In the genomic region with DNA sequence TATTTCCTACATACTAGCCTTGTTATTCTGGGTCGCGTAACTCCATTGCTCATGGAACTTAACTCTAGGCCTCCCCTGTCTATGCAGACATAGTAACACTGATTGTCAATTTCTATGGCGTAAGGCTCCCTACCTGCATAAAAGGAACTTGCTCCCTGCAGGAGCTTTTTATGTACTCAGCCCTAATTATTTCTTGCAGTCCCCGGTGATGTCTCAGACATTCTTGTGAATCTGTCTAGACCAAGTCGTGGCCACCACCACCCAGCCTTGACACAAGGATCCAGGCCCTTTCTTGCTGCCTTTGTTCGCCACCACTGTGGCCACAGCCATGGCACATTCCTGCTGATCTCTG, we compare ENCODE assay signal across 23 cellular contexts.
A peak's percentile ranks its signal among the peaks of the same experiment; 100 is the strongest.
DNase-seq lines count a peak whose midpoint lies in the region; ATAC-seq and TF ChIP-seq lines count a peak whose summit lies in the region.
"Had no signal": no experiment of that assay in that cellular context is flagged by ENCODE, and none has a peak within 500 bp of the region (broad histone marks: within the 10 kb centered on the region; RNA-seq: fewer than 3 reads in every experiment).

No MANE protein-coding gene starts in this region.

- peak overlapping the region; percentile 24 for H2BK5ac ChIP-seq in IMR-90 (ENCODE audit: low read depth, low read length, poor library complexity, severe bottlenecking)

- H2BK120ac ChIP-seq in IMR-90 (ENCODE audit: low read depth, low read length): no peak overlapping the region

- H3K4ac ChIP-seq in IMR-90 (ENCODE audit: low read depth, low read length): 0 out of 2 replicates have a peak overlapping the region, but pooled peaks have one; percentile 8

- ATAC-seq in IMR-90 (ENCODE audit: low read depth): no peak
- no peak for ATAC-seq in GM21526 (IDR thresholded peaks at IDR 0.05; ENCODE audit: low FRiP score, unreplicated experiment)
- ATAC-seq in GM18498 (IDR thresholded peaks at IDR 0.05; ENCODE audit: unreplicated experiment): no peak
- ATAC-seq: A549, HepG2 had no signal

- intact Hi-C loops in IMR-90 (cut with micrococcal nuclease): no loop called here
- intact Hi-C loops in tibial artery (cut with DNase I; ENCODE audit: low total_unique reads): no loop called here

- H3K9me3 Mint-ChIP-seq in chondrocyte (ENCODE audit: low read depth): no peaks in the 10 kb centered on the region
- H3K9me3 Mint-ChIP-seq in mesothelial cell of epicardium: no peaks in the 10 kb centered on the region
- H3K9me3 Mint-ChIP-seq: H9, HFFc6 had no signal

- no peak overlapping the region; the same call in 2 of the 3 replicates for H2BK15ac ChIP-seq in IMR-90 (ENCODE audit: low read depth, low read length)

- BruUV-seq in IMR-90 (replicated peaks; lab: Mats Ljungman, UMichigan): no TSS peak

- no peak overlapping the region for H3K27ac ChIP-seq in IMR-90 (ENCODE audit: insufficient read depth, low read length)
- H3K27ac ChIP-seq in tibial artery: peak overlapping the region; percentile 55 to 75
- H3K27ac ChIP-seq: PC-9 had no signal

- peaks cover 13% of the 10 kb centered on the region for H3K4me1 ChIP-seq in IMR-90 (ENCODE audit: control insufficient read depth, insufficient read depth, low read length)
- peaks cover 0 to 72% (median 46%) of the 10 kb centered on the region in 4 donors for H3K4me1 ChIP-seq in tibial artery

- H2BK20ac ChIP-seq in IMR-90 (ENCODE audit: low read depth, low read length): no peak overlapping the region

- peaks cover 24% of the 10 kb centered on the region for H3K4me1 Mint-ChIP-seq in chondrocyte (ENCODE audit: low read depth)
- H3K4me1 Mint-ChIP-seq in mesothelial cell of epicardium: peaks cover 69% of the 10 kb centered on the region
- H3K4me1 Mint-ChIP-seq: B cell, CD14-positive monocyte had no signal

- H4K5ac ChIP-seq in IMR-90 (ENCODE audit: low read depth, low read length): no peak overlapping the region

- no peak overlapping the region for H3K18ac ChIP-seq in IMR-90 (ENCODE audit: low read depth, low read length)

- dilution Hi-C loops in IMR-90 (cut with HindIII; ENCODE audit: low sequenced_read_pairs, unreplicated experiment): no loop called here

- H3K27ac Mint-ChIP-seq in chondrocyte (ENCODE audit: unreplicated experiment) (peak overlapping the region; percentile 28), mesothelial cell of epicardium (peak overlapping the region; percentile 91)
- H3K27ac Mint-ChIP-seq: B cell, H9, HFFc6 had no signal

- H2AK5ac ChIP-seq in IMR-90 (ENCODE audit: low read depth, low read length): peak overlapping the region; percentile 71; the same call in 1 of the 2 replicates

- H3K56ac ChIP-seq in IMR-90 (ENCODE audit: extremely low read depth, insufficient read depth, low read length): no peak overlapping the region

- H3K36me3 ChIP-seq in IMR-90 (ENCODE audit: control insufficient read depth, insufficient read depth, low read length) (no peaks in the 10 kb centered on the region), tibial artery (no peaks in the 10 kb centered on the region)

- H3K9me1 ChIP-seq in IMR-90 (ENCODE audit: insufficient read depth, low read length): no peaks in the 10 kb centered on the region

- in situ Hi-C loops in IMR-90 (cut with MboI; ENCODE audit: low sequenced_read_pairs): no loop called here

- 0 out of 2 replicates have a peak overlapping the region, but pooled peaks have one; percentile 25 for H3K23ac ChIP-seq in IMR-90 (ENCODE audit: low read depth, low read length)

- no peak overlapping the region for H3K4me3 Mint-ChIP-seq in chondrocyte (ENCODE audit: unreplicated experiment)
- no peak overlapping the region for H3K4me3 Mint-ChIP-seq in mesothelial cell of epicardium
- H3K4me3 Mint-ChIP-seq: B cell, CD14-positive monocyte, H9, HFFc6 had no signal

- POLR2A ChIA-PET in IMR-90 (lab: Charles Lee; ENCODE audit: unreplicated experiment): no interaction called here

- H3K14ac ChIP-seq in IMR-90 (replicated peaks; ENCODE audit: low read depth, low read length): 0 out of 2 replicates have a peak overlapping the region, but pooled peaks have one; percentile 21

- CTCF ChIA-PET in IMR-90 (lab: Yijun Ruan, JAX): no interaction called here

- H3K4me2 ChIP-seq in IMR-90 (ENCODE audit: low read depth, low read length): no peak overlapping the region
- H3K4me2 ChIP-seq: A549, PC-9 had no signal

- no peak for TF ChIP-seq RAD21 in IMR-90 (IDR thresholded peaks at IDR 0.05; ENCODE audit: low read length)

- no peak for TF ChIP-seq POLR2A in IMR-90 (IDR thresholded peaks at IDR 0.05; ENCODE audit: low read depth, low read length)

- no peak overlapping the region for H3K9ac ChIP-seq in IMR-90 (ENCODE audit: low read depth, low read length)

- DNase-seq in IMR-90 (no peak), chondrocyte (ENCODE audit: low spot score) (no peak), mesothelial cell of epicardium (ENCODE audit: low spot score in 2 of 2, unreplicated experiment in 2 of 2) (no peak), tibial artery (no peak), NCI-H1048 (lab: John Stamatoyannopoulos, UW) (no peak)
- DNase-seq: DMS53, GDM1, H9, HFFc6, KG1, NCI-H1105, NCI-H146, NCI-H2029, NCI-H510A treated with DMSO at 0.1 percent for 48 hours, NCI-H748 treated with DMSO at 0.1 percent for 48 hours, PC-9, RPMI8226 had no signal

- no peaks in the 10 kb centered on the region for H3K79me1 ChIP-seq in IMR-90 (ENCODE audit: low read depth in 1 of 2, low read length in 2 of 2)

- H3K27me3 ChIP-seq in IMR-90 (ENCODE audit: control insufficient read depth, insufficient read depth, low read length): peaks cover 2% of the 10 kb centered on the region; the same call in 1 of the 2 replicates
- H3K27me3 ChIP-seq in tibial artery: no peaks in the 10 kb centered on the region

- H4K91ac ChIP-seq in IMR-90 (ENCODE audit: insufficient read depth, low read depth, low read length): peak overlapping the region; percentile 8; the same call in 1 of the 2 replicates

- H2AFZ ChIP-seq in IMR-90 (replicated peaks; ENCODE audit: low read length, poor library complexity): no peak overlapping the region
- H2AFZ ChIP-seq: PC-9 had no signal

- H4K20me1 ChIP-seq in IMR-90 (ENCODE audit: insufficient read depth, low read length): no peaks in the 10 kb centered on the region

- H3K4me3 ChIP-seq in IMR-90 (ENCODE audit: insufficient read depth, low read depth, low read length) (no peak overlapping the region), tibial artery (no peak overlapping the region)
- H3K4me3 ChIP-seq: A549, PC-9 had no signal

- H3K36me3 Mint-ChIP-seq in chondrocyte (ENCODE audit: low read depth) (no peaks in the 10 kb centered on the region), mesothelial cell of epicardium (no peaks in the 10 kb centered on the region)
- H3K36me3 Mint-ChIP-seq: CD14-positive monocyte had no signal

- H3K27me3 Mint-ChIP-seq in chondrocyte (ENCODE audit: low read depth): peaks cover 2% of the 10 kb centered on the region
- peaks cover 5% of the 10 kb centered on the region for H3K27me3 Mint-ChIP-seq in mesothelial cell of epicardium (ENCODE audit: low read depth)
- H3K27me3 Mint-ChIP-seq: B cell had no signal

- H4K8ac ChIP-seq in IMR-90 (ENCODE audit: low read depth in 2 of 2, low read length in 2 of 2): no peak overlapping the region

- 100% methylated on average over 6 of the region's 6 CpGs; no CpG with 5 or more reads in 1 of the 2 experiments for WGBS in IMR-90 (ENCODE audit: extremely low coverage in 2 of 2, insufficient read length in 1 of 2), 2 experiments

- H3K9me3 ChIP-seq in IMR-90 (ENCODE audit: control insufficient read depth, insufficient read depth, low read length) (no peaks in the 10 kb centered on the region), tibial artery (no peaks in the 10 kb centered on the region)
- H3K9me3 ChIP-seq: A549 had no signal

- TF ChIP-seq CTCF in IMR-90 (conservative IDR thresholded peaks at IDR 0.05; ENCODE audit: low read depth, low read length) (no peak), chondrocyte (IDR thresholded peaks at IDR 0.05) (no peak), mesothelial cell of epicardium (IDR thresholded peaks at IDR 0.05; ENCODE audit: unreplicated experiment) (no peak), tibial artery (IDR thresholded peaks at IDR 0.05) (no peak)

- H2AK9ac ChIP-seq in IMR-90 (replicated peaks; ENCODE audit: low read depth, low read length, poor library complexity): no peak overlapping the region

TF ChIP-seq in IMR-90, 13 proteins besides CTCF, POLR2A, EP300 and RAD21:
- TF ChIP-seq, protein P1, sequence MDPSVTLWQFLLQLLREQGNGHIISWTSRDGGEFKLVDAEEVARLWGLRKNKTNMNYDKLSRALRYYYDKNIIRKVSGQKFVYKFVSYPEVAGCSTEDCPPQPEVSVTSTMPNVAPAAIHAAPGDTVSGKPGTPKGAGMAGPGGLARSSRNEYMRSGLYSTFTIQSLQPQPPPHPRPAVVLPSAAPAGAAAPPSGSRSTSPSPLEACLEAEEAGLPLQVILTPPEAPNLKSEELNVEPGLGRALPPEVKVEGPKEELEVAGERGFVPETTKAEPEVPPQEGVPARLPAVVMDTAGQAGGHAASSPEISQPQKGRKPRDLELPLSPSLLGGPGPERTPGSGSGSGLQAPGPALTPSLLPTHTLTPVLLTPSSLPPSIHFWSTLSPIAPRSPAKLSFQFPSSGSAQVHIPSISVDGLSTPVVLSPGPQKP (IDR thresholded peaks at IDR 0.05; ENCODE audit: borderline replicate concordance, low read depth, low read length): no peak
- no peak for TF ChIP-seq BHLHE40 (IDR thresholded peaks at IDR 0.05; ENCODE audit: low read depth, low read length)
- TF ChIP-seq CEBPB (IDR thresholded peaks at IDR 0.05; ENCODE audit: low read depth, low read length): no peak
- TF ChIP-seq, protein P2, sequence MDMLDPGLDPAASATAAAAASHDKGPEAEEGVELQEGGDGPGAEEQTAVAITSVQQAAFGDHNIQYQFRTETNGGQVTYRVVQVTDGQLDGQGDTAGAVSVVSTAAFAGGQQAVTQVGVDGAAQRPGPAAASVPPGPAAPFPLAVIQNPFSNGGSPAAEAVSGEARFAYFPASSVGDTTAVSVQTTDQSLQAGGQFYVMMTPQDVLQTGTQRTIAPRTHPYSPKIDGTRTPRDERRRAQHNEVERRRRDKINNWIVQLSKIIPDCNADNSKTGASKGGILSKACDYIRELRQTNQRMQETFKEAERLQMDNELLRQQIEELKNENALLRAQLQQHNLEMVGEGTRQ (IDR thresholded peaks at IDR 0.05; ENCODE audit: low read depth, low read length): no peak
- TF ChIP-seq RFX5 (IDR thresholded peaks at IDR 0.05; ENCODE audit: low read depth, low read length): no peak
- TF ChIP-seq SMC3 (IDR thresholded peaks at IDR 0.05; ENCODE audit: low read depth, low read length): no peak
- TF ChIP-seq FOS (IDR thresholded peaks at IDR 0.05; ENCODE audit: low read depth, low read length): no peak
- no peak for TF ChIP-seq MAFK (IDR thresholded peaks at IDR 0.05; ENCODE audit: low read depth, low read length)
- no peak for TF ChIP-seq MXI1 (IDR thresholded peaks at IDR 0.05; ENCODE audit: borderline replicate concordance, low read depth, low read length)
- no peak for TF ChIP-seq RCOR1 (IDR thresholded peaks at IDR 0.05; ENCODE audit: insufficient replicate concordance, low read length)
- TF ChIP-seq MAZ (IDR thresholded peaks at IDR 0.05; ENCODE audit: borderline replicate concordance, low read depth, low read length): no peak
- TF ChIP-seq CHD1 (IDR thresholded peaks at IDR 0.05; ENCODE audit: low read depth, low read length): no peak
- no peak for TF ChIP-seq NFE2L2 (IDR thresholded peaks at IDR 0.05; ENCODE audit: low read depth, low read length)
